ENCODE assay signal across 8 cellular contexts in genomic region chr5:176609724-176610429, GRCh38. TPM values are rescaled to one million over a fixed set of nuclear protein-coding genes. Genes with fewer than 3 reads are reported as not detected.
DNase-seq lines count a peak whose midpoint lies in the region; ATAC-seq, FAIRE-seq and TF ChIP-seq lines count a peak whose summit lies in the region.

Gene GPRIN1, minus strand, starts transcription at chr5:176610156. Its CDS starts 10,322 bp downstream, at chr5:176599834.

- peak within 1 kb of the TSS; percentile 90 for H3K4me3 Mint-ChIP-seq in endothelial cell (ENCODE audit: unreplicated experiment)

- peak; percentile 29 for FAIRE-seq in GM18507 (lab: Jason Lieb, UNC)

- H3K36me3 Mint-ChIP-seq in endothelial cell (ENCODE audit: low read depth, unreplicated experiment): peaks cover 4% of the 10 kb centered on the region

- no peaks in the 10 kb centered on the region for H3K36me3 ChIP-seq in mucosa of descending colon (ENCODE audit: low read depth)
- H3K36me3 ChIP-seq in stomach smooth muscle (ENCODE audit: control insufficient read depth in 2 of 2, insufficient read depth in 2 of 2, low read length in 2 of 2): no peaks in the 10 kb centered on the region

- H3K27ac ChIP-seq in stomach smooth muscle (ENCODE audit: low read length): no peak within 1 kb of the TSS

- H3K27me3 Mint-ChIP-seq in endothelial cell (ENCODE audit: unreplicated experiment): peaks cover 15% of the 10 kb centered on the region

- TF ChIP-seq CTCF in endothelial cell (IDR thresholded peaks at IDR 0.05; ENCODE audit: unreplicated experiment) (no peak), mucosa of descending colon (IDR thresholded peaks at IDR 0.05) (no peak)

- peak within 1 kb of the TSS; percentile 11 for H3K27ac Mint-ChIP-seq in endothelial cell (ENCODE audit: unreplicated experiment)

- peaks cover 7 to 14% of the 10 kb centered on the region in 2 donors for H3K27me3 ChIP-seq in stomach smooth muscle (ENCODE audit: control insufficient read depth in 1 of 2, insufficient read depth in 2 of 2, low read length in 2 of 2)

- H3K4me1 ChIP-seq in mucosa of descending colon (ENCODE audit: low read depth) (peaks cover 4% of the 10 kb centered on the region), stomach smooth muscle (ENCODE audit: control insufficient read depth, insufficient read depth, low read length) (peaks cover 10% of the 10 kb centered on the region)

- intact Hi-C loops in mucosa of descending colon (cut with DNase I, micrococcal nuclease): no loop called here

- peaks cover 21% of the 10 kb centered on the region for H3K4me1 Mint-ChIP-seq in endothelial cell (ENCODE audit: unreplicated experiment)

- H3K4me3 ChIP-seq in mucosa of descending colon (peak within 1 kb of the TSS; percentile 32), stomach smooth muscle (ENCODE audit: low read length in 2 of 2) (peak within 1 kb of the TSS; percentile 43 to 68)

- no peaks in the 10 kb centered on the region for H3K9me3 ChIP-seq in mucosa of descending colon
- no peaks in the 10 kb centered on the region for H3K9me3 ChIP-seq in stomach smooth muscle (ENCODE audit: control insufficient read depth in 2 of 2, low read length in 2 of 2)

- peak; percentile 74 for ATAC-seq in HG02970 (IDR thresholded peaks at IDR 0.05; ENCODE audit: low FRiP score, unreplicated experiment)
- peak; percentile 87 for ATAC-seq in mucosa of descending colon

- no peaks in the 10 kb centered on the region for H3K9me3 Mint-ChIP-seq in endothelial cell (ENCODE audit: unreplicated experiment)

- peak; percentile 98 for DNase-seq in AG08396 (ENCODE audit: low spot score)
- DNase-seq in GM18507 (ENCODE audit: extremely low spot score, insufficient read length, low read depth): peak; percentile 89
- DNase-seq in NCI-H2196 treated with DMSO at 0.1 percent for 48 hours (lab: John Stamatoyannopoulos, UW; ENCODE audit: unreplicated experiment): peak; percentile 63
- peak; percentile 23 to 31 for DNase-seq in activated CD4-positive, alpha-beta T cell treated with anti-CD3 and anti-CD28 coated beads, Interleukin-2, amount 50 U/mL, for 4 hours
- DNase-seq in endothelial cell (ENCODE audit: low spot score): peak; percentile 81
- DNase-seq in mucosa of descending colon: peak in 2 of 3 donors; percentile 49 to 80

- H3K9ac ChIP-seq in stomach smooth muscle (ENCODE audit: low read length in 2 of 2): no peak within 1 kb of the TSS

RNA-seq across cellular contexts. Expression of gene GPRIN1, which starts in this region (rescaled TPM):
- total RNA-seq in endothelial cell (ENCODE audit: unreplicated experiment) (3.9 TPM), mucosa of descending colon (1 to 10 TPM; 1.6 to 2.4 (median 1.6) TPM)

Comparison
In these comparisons a context has a peak if more than half of its experiments do, and no peak if none do; other contexts are left out.
1. DNase-seq: peak in every context shown above with its lines; median percentile 98 in AG08396; 89 in GM18507; 81 in endothelial cell; 64 in mucosa of descending colon; 63 in NCI-H2196 treated with DMSO at 0.1 percent for 48 hours; 27 in activated CD4-positive, alpha-beta T cell treated with anti-CD3 and anti-CD28 coated beads, Interleukin-2, amount 50 U/mL, for 4 hours.